Comparison of ENCODE assay signal across 23 cellular contexts in genomic region chr2:170218456-170218855, GRCh38. TPM values are rescaled to one million over a fixed set of nuclear protein-coding genes. Genes with fewer than 3 reads are reported as not detected.
A peak's percentile ranks its signal among the peaks of the same experiment; 100 is the strongest.
DNase-seq lines count a peak whose midpoint lies in the region; ATAC-seq, FAIRE-seq and TF ChIP-seq lines count a peak whose summit lies in the region.
"Had no signal": no experiment of that assay in that cellular context is flagged by ENCODE, and none has a peak within 500 bp of the region (broad histone marks: within the 10 kb centered on the region; RNA-seq: fewer than 3 reads in every experiment).

No MANE protein-coding gene starts in this region.

- ATAC-seq in HG02571 (IDR thresholded peaks at IDR 0.05; ENCODE audit: unreplicated experiment) (no peak), GM21367 (IDR thresholded peaks at IDR 0.05; ENCODE audit: unreplicated experiment) (no peak), GM21529 (IDR thresholded peaks at IDR 0.05; ENCODE audit: unreplicated experiment) (no peak)
- ATAC-seq: activated T-cell treated with anti-CD3 and anti-CD28 coated beads, Interleukin-2, amount 50 U/mL, for 4 hours; stimulated activated naive CD8-positive, alpha-beta T cell treated with anti-CD3 and anti-CD28 coated beads, Interleukin-15, amount 100 ng/mL, for 72 hours had no signal

- peak; percentile 15 for DNase-seq in COLO668 (lab: John Stamatoyannopoulos, UW; ENCODE audit: unreplicated experiment)
- DNase-seq in NCI-H1105 (lab: John Stamatoyannopoulos, UW): peak; percentile 65
- peak; percentile 58 for DNase-seq in NCI-H2227 treated with DMSO at 0.1 percent for 48 hours (lab: John Stamatoyannopoulos, UW)
- peak; percentile 18 for DNase-seq in bronchial epithelial cell (ENCODE audit: low read depth)
- no peak for DNase-seq in immature natural killer cell
- DNase-seq: activated CD4-positive, alpha-beta memory T cell treated with anti-CD3 and anti-CD28 coated beads for 36 hours; activated naive CD8-positive, alpha-beta T cell treated with anti-CD3 and anti-CD28 coated beads for 36 hours; activated T-cell treated with anti-CD3 and anti-CD28 coated beads, Interleukin-2, amount 50 U/mL, for 4 hours; CD4-positive, alpha-beta T cell; esophagus squamous epithelium; GOT3; heart left ventricle; NCI-H526 treated with DMSO at 0.1 percent for 48 hours; retina; RPMI8226; stimulated activated naive CD8-positive, alpha-beta T cell treated with anti-CD3 and anti-CD28 coated beads, Interleukin-15, amount 100 ng/mL, for 72 hours; SW 1271 had no signal

- no peaks in the 10 kb centered on the region for H3K27me3 ChIP-seq in bronchial epithelial cell (ENCODE audit: control insufficient read depth, insufficient read depth, low read length)
- H3K27me3 ChIP-seq: esophagus squamous epithelium, heart left ventricle had no signal

- no peaks in the 10 kb centered on the region for H3K36me3 Mint-ChIP-seq in immature natural killer cell
- H3K36me3 Mint-ChIP-seq: activated CD4-positive, alpha-beta memory T cell treated with anti-CD3 and anti-CD28 coated beads for 36 hours; activated naive CD8-positive, alpha-beta T cell treated with anti-CD3 and anti-CD28 coated beads for 36 hours had no signal

- no peaks in the 10 kb centered on the region for H3K4me1 Mint-ChIP-seq in immature natural killer cell

- H3K4me3 ChIP-seq in bronchial epithelial cell (ENCODE audit: low read depth, low read length): no peak overlapping the region
- H3K4me3 ChIP-seq: esophagus squamous epithelium, heart left ventricle had no signal

- no peak overlapping the region for H3K27ac Mint-ChIP-seq in immature natural killer cell
- H3K27ac Mint-ChIP-seq: activated CD4-positive, alpha-beta memory T cell treated with anti-CD3 and anti-CD28 coated beads for 36 hours; activated naive CD8-positive, alpha-beta T cell treated with anti-CD3 and anti-CD28 coated beads for 36 hours; CD4-positive, alpha-beta T cell; mesothelial cell of epicardium; stimulated activated naive CD8-positive, alpha-beta T cell treated with anti-CD3 and anti-CD28 coated beads, Interleukin-15, amount 100 ng/mL, for 72 hours had no signal

- peaks cover 0 to 2% (median 2%) of the 10 kb centered on the region in 3 donors for H3K27me3 Mint-ChIP-seq in immature natural killer cell (ENCODE audit: low read depth in 3 of 3)
- H3K27me3 Mint-ChIP-seq: activated naive CD8-positive, alpha-beta T cell treated with anti-CD3 and anti-CD28 coated beads for 36 hours; CD4-positive, alpha-beta T cell; stimulated activated naive CD8-positive, alpha-beta T cell treated with anti-CD3 and anti-CD28 coated beads, Interleukin-15, amount 100 ng/mL, for 72 hours had no signal

- no peak overlapping the region for H3K4me3 Mint-ChIP-seq in immature natural killer cell
- H3K4me3 Mint-ChIP-seq: activated CD4-positive, alpha-beta memory T cell treated with anti-CD3 and anti-CD28 coated beads for 36 hours; activated naive CD8-positive, alpha-beta T cell treated with anti-CD3 and anti-CD28 coated beads for 36 hours; activated T-cell treated with anti-CD3 and anti-CD28 coated beads, Interleukin-2, amount 50 U/mL, for 4 hours; CD4-positive, alpha-beta T cell; mesothelial cell of epicardium; stimulated activated naive CD8-positive, alpha-beta T cell treated with anti-CD3 and anti-CD28 coated beads, Interleukin-15, amount 100 ng/mL, for 72 hours had no signal

- no peak for FAIRE-seq in bronchial epithelial cell (lab: Jason Lieb, UNC)
- FAIRE-seq: HTR-8/SVneo had no signal

- no peaks in the 10 kb centered on the region for H3K36me3 ChIP-seq in bronchial epithelial cell (ENCODE audit: control insufficient read depth, insufficient read depth, low read length)
- H3K36me3 ChIP-seq: esophagus squamous epithelium, heart left ventricle had no signal

- no peak for TF ChIP-seq CTCF in bronchial epithelial cell (IDR thresholded peaks at IDR 0.05; ENCODE audit: insufficient read depth, low read length, severe bottlenecking)

- H3K9me3 Mint-ChIP-seq in immature natural killer cell: no peaks in the 10 kb centered on the region
- H3K9me3 Mint-ChIP-seq: activated CD4-positive, alpha-beta memory T cell treated with anti-CD3 and anti-CD28 coated beads for 36 hours; activated naive CD8-positive, alpha-beta T cell treated with anti-CD3 and anti-CD28 coated beads for 36 hours; activated T-cell treated with anti-CD3 and anti-CD28 coated beads, Interleukin-2, amount 50 U/mL, for 4 hours; CD4-positive, alpha-beta T cell; mesothelial cell of epicardium; stimulated activated naive CD8-positive, alpha-beta T cell treated with anti-CD3 and anti-CD28 coated beads, Interleukin-15, amount 100 ng/mL, for 72 hours had no signal

RNA-seq across cellular contexts. Expression of gene MYO3B, which starts 40.5 kb away (rescaled TPM):
- under 0.01 and 0.77 TPM in 2 replicates for total RNA-seq in bronchial epithelial cell
- not detected for polyA plus RNA-seq in immature natural killer cell
- total RNA-seq: CD4-positive, alpha-beta T cell; MCF 10A had no signal
- polyA plus RNA-seq: heart left ventricle had no signal

Comparison
In these comparisons a context has a peak if more than half of its experiments do, and no peak if none do; other contexts are left out.
1. DNase-seq: peak in COLO668 (single experiment), NCI-H1105 (single experiment), NCI-H2227 treated with DMSO at 0.1 percent for 48 hours (single experiment) and bronchial epithelial cell (single experiment); none in immature natural killer cell (0 of 3).